ENCODE assay signal across 2 cellular contexts in the genomic region with DNA sequence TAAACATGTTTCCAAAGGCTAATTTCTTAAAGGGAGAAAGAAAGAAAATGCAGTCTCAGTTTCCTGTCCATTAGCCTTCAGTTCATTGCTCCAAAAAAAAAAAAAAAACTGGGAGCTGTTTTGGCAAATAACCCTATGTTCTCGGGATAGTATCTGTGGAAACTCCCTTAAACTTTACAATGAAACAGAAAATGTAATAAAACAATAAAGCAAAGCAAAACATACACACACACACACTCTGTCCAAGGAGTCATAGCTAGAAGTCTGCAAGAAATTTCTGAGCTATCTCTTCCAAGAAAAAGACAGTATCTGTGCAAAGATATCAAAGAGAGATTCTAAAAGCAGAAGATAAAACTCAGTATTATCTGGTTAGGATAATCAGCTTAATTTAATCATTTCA.
TF ChIP-seq lines count a peak whose summit lies in the region.

No MANE protein-coding gene starts in this region.

TF ChIP-seq in liver, 16 proteins besides CTCF, POLR2A, EP300 and RAD21 (continued from another document):
- TF ChIP-seq ATF3 (IDR thresholded peaks at IDR 0.05) (no peak), SP1 (IDR thresholded peaks at IDR 0.05) (no peak), EGR1 (IDR thresholded peaks at IDR 0.05; ENCODE audit: low read depth in 2 of 2) (no peak), FOXA2 (IDR thresholded peaks at IDR 0.05) (no peak)

TF ChIP-seq in HepG2, 621 proteins besides CTCF, POLR2A, EP300 and RAD21 (continued from another document):
- no peak for TF ChIP-seq SIN3B (IDR thresholded peaks at IDR 0.05; ENCODE audit: low read length)
- TF ChIP-seq, protein P1, sequence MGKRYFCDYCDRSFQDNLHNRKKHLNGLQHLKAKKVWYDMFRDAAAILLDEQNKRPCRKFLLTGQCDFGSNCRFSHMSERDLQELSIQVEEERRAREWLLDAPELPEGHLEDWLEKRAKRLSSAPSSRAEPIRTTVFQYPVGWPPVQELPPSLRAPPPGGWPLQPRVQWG (CRISPR knock-in tag; IDR thresholded peaks at IDR 0.05; ENCODE audit: borderline replicate concordance, low read depth): no peak
- TF ChIP-seq, protein P2, sequence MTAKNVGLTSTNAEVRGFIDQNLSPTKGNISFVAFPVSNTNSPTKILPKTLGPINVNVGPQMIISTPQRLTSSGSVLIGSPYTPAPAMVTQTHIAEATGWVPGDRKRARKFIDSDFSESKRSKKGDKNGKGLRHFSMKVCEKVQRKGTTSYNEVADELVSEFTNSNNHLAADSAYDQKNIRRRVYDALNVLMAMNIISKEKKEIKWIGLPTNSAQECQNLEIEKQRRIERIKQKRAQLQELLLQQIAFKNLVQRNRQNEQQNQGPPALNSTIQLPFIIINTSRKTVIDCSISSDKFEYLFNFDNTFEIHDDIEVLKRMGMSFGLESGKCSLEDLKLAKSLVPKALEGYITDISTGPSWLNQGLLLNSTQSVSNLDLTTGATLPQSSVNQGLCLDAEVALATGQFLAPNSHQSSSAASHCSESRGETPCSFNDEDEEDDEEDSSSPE (CRISPR knock-in tag; IDR thresholded peaks at IDR 0.05): no peak
- TF ChIP-seq SPEN (CRISPR knock-in tag; IDR thresholded peaks at IDR 0.05; ENCODE audit: low read depth): no peak
- TF ChIP-seq ZSCAN31 (CRISPR knock-in tag; IDR thresholded peaks at IDR 0.05; ENCODE audit: low read depth): no peak
